Comparison of ENCODE assay signal across 4 cellular contexts in the genomic region with DNA sequence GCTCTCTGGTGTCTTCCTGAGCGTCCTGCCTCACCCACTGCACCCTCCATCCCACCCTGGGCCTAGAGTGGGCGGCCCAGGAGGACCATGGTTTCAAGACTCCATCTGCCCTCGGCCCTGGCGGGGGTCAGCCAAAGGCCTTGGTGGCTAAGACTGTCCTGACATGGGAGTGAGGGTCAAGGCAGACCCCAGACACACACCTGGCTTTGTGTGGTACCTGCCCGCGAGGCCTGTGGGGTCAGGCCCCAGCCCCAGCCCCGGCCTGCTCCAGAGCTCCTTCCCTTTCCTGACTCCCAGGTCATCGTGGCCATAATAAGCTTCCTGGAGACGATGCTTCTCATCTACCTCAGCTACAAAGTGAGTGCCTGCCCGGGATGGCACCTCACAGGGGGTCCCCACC. TPM values are rescaled to one million over a fixed set of nuclear protein-coding genes. Genes with fewer than 3 reads are reported as not detected.
"Had no signal": no experiment of that assay in that cellular context is flagged by ENCODE, and none has a peak within 500 bp of the region (broad histone marks: within the 10 kb centered on the region; RNA-seq: fewer than 3 reads in every experiment).

No MANE protein-coding gene starts in this region.

- H3K4me3 ChIP-seq: GM12878 had no signal

- ATAC-seq: GM12878 had no signal

- DNase-seq: GDM1, GF-D8 had no signal

RNA-seq across cellular contexts. Expression of a gene that starts 54.6 kb away (rescaled TPM):
- total RNA-seq: G401, GM12878 had no signal
- polyA plus RNA-seq: GM12878 had no signal

RNA-seq across cellular contexts. Expression of a gene that starts 57.3 kb away (rescaled TPM):
- total RNA-seq: G401, GM12878 had no signal
- polyA plus RNA-seq: GM12878 had no signal
